Comparison of ENCODE assay signal across 31 cellular contexts in genomic region chr22:42132457-42132856, GRCh38. TPM values are rescaled to one million over a fixed set of nuclear protein-coding genes. Genes with fewer than 3 reads are reported as not detected.
DNase-seq lines count a peak whose midpoint lies in the region; ATAC-seq and TF ChIP-seq lines count a peak whose summit lies in the region.
"Had no signal": no experiment of that assay in that cellular context is flagged by ENCODE, and none has a peak within 500 bp of the region (broad histone marks: within the 10 kb centered on the region; RNA-seq: fewer than 3 reads in every experiment).

No MANE protein-coding gene starts in this region.

- POLR2A ChIA-PET in Caco-2 (lab: Charles Lee) = no interaction called here
- POLR2A ChIA-PET in WTC11 (lab: Charles Lee) = no interaction called here

- no peak overlapping the region for H3K4me2 ChIP-seq in GM23338
- no peak overlapping the region for H3K4me2 ChIP-seq in osteoblast (ENCODE audit: insufficient read depth, low read length)
- H3K4me2 ChIP-seq: KMS-11 had no signal

- BruUV-seq in Caco-2 (replicated peaks; lab: Mats Ljungman, UMichigan) = no TSS peak

- H2AFZ ChIP-seq in GM23338 (no peak overlapping the region), osteoblast (ENCODE audit: low read length) (no peak overlapping the region)

- no peaks in the 10 kb centered on the region for H3K79me2 ChIP-seq in GM23338 (replicated peaks; ENCODE audit: insufficient read depth)
- no peaks in the 10 kb centered on the region for H3K79me2 ChIP-seq in osteoblast (ENCODE audit: insufficient read depth, low read length)

- no peaks in the 10 kb centered on the region for H3F3A ChIP-seq in GM23338 (replicated peaks; ENCODE audit: low read depth)

- H3K27me3 Mint-ChIP-seq in Caco-2 (ENCODE audit: insufficient read depth, unreplicated experiment) = no peaks in the 10 kb centered on the region
- peaks cover 24% of the 10 kb centered on the region for H3K27me3 Mint-ChIP-seq in GM23338 (ENCODE audit: insufficient read depth, low read depth, poor library complexity)
- peaks cover 52% of the 10 kb centered on the region for H3K27me3 Mint-ChIP-seq in WTC11 (ENCODE audit: low read depth)
- H3K27me3 Mint-ChIP-seq: CD4-positive, alpha-beta T cell; effector memory CD8-positive, alpha-beta T cell had no signal

- CTCF ChIA-PET in Caco-2 (lab: Charles Lee) (interaction anchor here (0.6 to 1.2 kb wide), 2 partner anchors 42 to 86 kb away, joined by 3 read pairs; partner anchors contain the start of gene NDUFA6), WTC11 (lab: Charles Lee) (interaction anchor here (0.9 to 4.2 kb wide), 7 partner anchors 10 to 435 kb away, joined by 3 to 32 read pairs (median 5); partner anchors contain the start of gene NDUFA6)

- H3K36me3 Mint-ChIP-seq in Caco-2 (ENCODE audit: insufficient read depth, unreplicated experiment) = peaks cover 22% of the 10 kb centered on the region
- peaks cover 7% of the 10 kb centered on the region; the same call in 2 of the 3 replicates for H3K36me3 Mint-ChIP-seq in GM23338 (ENCODE audit: low read depth)
- no peaks in the 10 kb centered on the region for H3K36me3 Mint-ChIP-seq in WTC11
- H3K36me3 Mint-ChIP-seq: stimulated activated memory B cell treated with anti-CD40 and anti-IgM and Interleukin-4, amounts not matched to agents 10 μg/mL and 1 μg/mL and 100 μg/mL, for 72 hours had no signal

- H4K20me1 ChIP-seq in GM23338 (replicated peaks; ENCODE audit: insufficient read depth) (no peaks in the 10 kb centered on the region), osteoblast (ENCODE audit: insufficient read depth, low read length) (no peaks in the 10 kb centered on the region)

- DNase-seq in Caco-2 (no peak), GM23338 (ENCODE audit: low spot score) (peak; percentile 33), WTC11 (ENCODE audit: low spot score) (no peak), osteoblast (ENCODE audit: insufficient read length, low spot score, missing footprints) (peak; percentile 90), nucleus accumbens (lab: John Stamatoyannopoulos, UW) (no peak)
- DNase-seq: activated CD4-positive, CD25-positive, alpha-beta regulatory T cell; activated naive CD4-positive, alpha-beta T cell treated with anti-CD3 and anti-CD28 coated beads for 36 hours; amygdala; CD4-positive, alpha-beta T cell; colonic mucosa; effector memory CD8-positive, alpha-beta T cell; foreskin keratinocyte; GDM1; heart left ventricle; HFFc6; mammary epithelial cell; NCI-H1436 treated with DMSO at 0.1 percent for 48 hours; NCI-H524; nephron progenitor cell; posterior cingulate gyrus; SIG-M5; stimulated activated CD4-positive, alpha-beta T cell treated with anti-CD3 and anti-CD28 coated beads, Interleukin-4, amount 100 ng/mL, for 24 hours; SW 1271; T-helper 9 cell had no signal

- intact Hi-C loops in Caco-2 (cut with micrococcal nuclease; ENCODE audit: unreplicated experiment) = no loop called here

- H3K9me3 ChIP-seq in Caco-2 (no peaks in the 10 kb centered on the region), osteoblast (ENCODE audit: low read depth, low read length) (no peaks in the 10 kb centered on the region)
- H3K9me3 ChIP-seq: colonic mucosa, right lobe of liver had no signal

- H3K4me3 Mint-ChIP-seq in Caco-2 (ENCODE audit: unreplicated experiment) (no peak overlapping the region), GM23338 (no peak overlapping the region), WTC11 (no peak overlapping the region)
- H3K4me3 Mint-ChIP-seq: activated naive CD4-positive, alpha-beta T cell treated with anti-CD3 and anti-CD28 coated beads for 36 hours; activated T-helper 1 cell treated with anti-CD3 and anti-CD28 coated beads, Interleukin-12 subunit alpha, Interleukin-12 subunit beta, Interleukin-2, Interleukin-4 antibody, amounts not matched to agents 30 ng/mL and 10 ng/mL and 1 ng/mL, durations not matched to agents 14 hours and 24 hours and 36 hours; CD4-positive, alpha-beta T cell; effector memory CD8-positive, alpha-beta T cell; HFFc6; nephron progenitor cell; stimulated activated memory B cell treated with anti-CD40 and anti-IgM and Interleukin-4, amounts not matched to agents 10 μg/mL and 1 μg/mL and 100 μg/mL, for 72 hours had no signal

- H3K4me1 ChIP-seq in Caco-2 = no peaks in the 10 kb centered on the region
- no peaks in the 10 kb centered on the region for H3K4me1 ChIP-seq in GM23338 (ENCODE audit: insufficient read depth)
- peaks cover 4% of the 10 kb centered on the region for H3K4me1 ChIP-seq in osteoblast (ENCODE audit: insufficient read depth, low read length)
- H3K4me1 ChIP-seq: colonic mucosa, foreskin keratinocyte, heart left ventricle had no signal

- peak; percentile 12; the same call in 1 of the 3 replicates for ATAC-seq in GM23338
- ATAC-seq in WTC11 = peak; percentile 47
- ATAC-seq in esophagus mucosa = no peak
- no peak for ATAC-seq in GM19463 (IDR thresholded peaks at IDR 0.05; ENCODE audit: unreplicated experiment)
- ATAC-seq: effector memory CD8-positive, alpha-beta T cell; foreskin keratinocyte; heart left ventricle; right lobe of liver; stimulated activated memory B cell treated with anti-CD40 and anti-IgM and Interleukin-4, amounts not matched to agents 10 μg/mL and 1 μg/mL and 100 μg/mL, for 72 hours had no signal

- no peak overlapping the region for H3K27ac ChIP-seq in GM23338 (ENCODE audit: low read depth)
- H3K27ac ChIP-seq in osteoblast (ENCODE audit: low read depth, low read length) = no peak overlapping the region
- H3K27ac ChIP-seq: colonic mucosa, foreskin keratinocyte, heart left ventricle, KMS-11 had no signal

- H3K9me3 Mint-ChIP-seq in Caco-2 (ENCODE audit: unreplicated experiment) (no peaks in the 10 kb centered on the region), GM23338 (peaks cover 9% of the 10 kb centered on the region), WTC11 (peaks cover 3% of the 10 kb centered on the region)
- H3K9me3 Mint-ChIP-seq: activated naive CD4-positive, alpha-beta T cell treated with anti-CD3 and anti-CD28 coated beads for 36 hours; activated T-helper 1 cell treated with anti-CD3 and anti-CD28 coated beads, Interleukin-12 subunit alpha, Interleukin-12 subunit beta, Interleukin-2, Interleukin-4 antibody, amounts not matched to agents 30 ng/mL and 10 ng/mL and 1 ng/mL, durations not matched to agents 14 hours and 24 hours and 36 hours; CD4-positive, alpha-beta T cell; effector memory CD8-positive, alpha-beta T cell; stimulated activated memory B cell treated with anti-CD40 and anti-IgM and Interleukin-4, amounts not matched to agents 10 μg/mL and 1 μg/mL and 100 μg/mL, for 72 hours had no signal

- no peaks in the 10 kb centered on the region for H3K36me3 ChIP-seq in Caco-2 (ENCODE audit: control insufficient read depth, insufficient read depth, low read length)
- no peaks in the 10 kb centered on the region for H3K36me3 ChIP-seq in GM23338 (ENCODE audit: insufficient read depth)
- H3K36me3 ChIP-seq in osteoblast (ENCODE audit: insufficient read depth, low read length) = no peaks in the 10 kb centered on the region
- H3K36me3 ChIP-seq: colonic mucosa, heart left ventricle had no signal

- H3K9me2 ChIP-seq in GM23338 (ENCODE audit: insufficient read depth) = no peaks in the 10 kb centered on the region; the same call in 1 of the 2 replicates

- H3K4me1 Mint-ChIP-seq in Caco-2 (ENCODE audit: low read depth, unreplicated experiment) (no peaks in the 10 kb centered on the region), GM23338 (no peaks in the 10 kb centered on the region), WTC11 (no peaks in the 10 kb centered on the region)
- H3K4me1 Mint-ChIP-seq: stimulated activated memory B cell treated with anti-CD40 and anti-IgM and Interleukin-4, amounts not matched to agents 10 μg/mL and 1 μg/mL and 100 μg/mL, for 72 hours had no signal

- TF ChIP-seq CTCF in Caco-2 (IDR thresholded peaks at IDR 0.05; ENCODE audit: insufficient read depth in 1 of 2, low read depth in 1 of 2, low read length in 1 of 2, severe bottlenecking in 1 of 2, unreplicated experiment in 1 of 2) = no peak
- TF ChIP-seq CTCF in GM23338 (conservative IDR thresholded peaks at IDR 0.05; ENCODE audit: low read depth in 2 of 2) = peak; percentile 16 to 31; a peak in 2 of 4 replicates
- TF ChIP-seq CTCF in WTC11 (IDR thresholded peaks at IDR 0.05) = no peak
- no peak for TF ChIP-seq CTCF in osteoblast (IDR thresholded peaks at IDR 0.05; ENCODE audit: extremely low read depth, low read depth, low read length)

- H3K27me3 ChIP-seq in Caco-2 (replicated peaks; ENCODE audit: control insufficient read depth, insufficient read depth, low read length) (no peaks in the 10 kb centered on the region), GM23338 (ENCODE audit: insufficient read depth) (peaks cover 6% of the 10 kb centered on the region; the same call in 1 of the 2 replicates), osteoblast (ENCODE audit: insufficient read depth, low read length) (no peaks in the 10 kb centered on the region)
- H3K27me3 ChIP-seq: colonic mucosa, foreskin keratinocyte, right lobe of liver had no signal

- H3K4me3 ChIP-seq in Caco-2 (ENCODE audit: low read depth, low read length) (no peak overlapping the region), GM23338 (no peak overlapping the region), osteoblast (ENCODE audit: insufficient read depth, low read length) (no peak overlapping the region)
- H3K4me3 ChIP-seq: colonic mucosa, heart left ventricle, right lobe of liver had no signal

- H3K27ac Mint-ChIP-seq in Caco-2 (ENCODE audit: unreplicated experiment) (peak overlapping the region; percentile 66), GM23338 (no peak overlapping the region), WTC11 (no peak overlapping the region)
- H3K27ac Mint-ChIP-seq: activated naive CD4-positive, alpha-beta T cell treated with anti-CD3 and anti-CD28 coated beads for 36 hours; activated T-helper 1 cell treated with anti-CD3 and anti-CD28 coated beads, Interleukin-12 subunit alpha, Interleukin-12 subunit beta, Interleukin-2, Interleukin-4 antibody, amounts not matched to agents 30 ng/mL and 10 ng/mL and 1 ng/mL, durations not matched to agents 14 hours and 24 hours and 36 hours; CD4-positive, alpha-beta T cell; HFFc6; nephron progenitor cell; stimulated activated memory B cell treated with anti-CD40 and anti-IgM and Interleukin-4, amounts not matched to agents 10 μg/mL and 1 μg/mL and 100 μg/mL, for 72 hours had no signal

RNA-seq across cellular contexts. Expression of gene CYP2D6, which starts 1.8 kb away (rescaled TPM):
- total RNA-seq in Caco-2 (2022) = 1.7 TPM in 2 replicates
- 0.27 and 1.3 TPM in 2 replicates for total RNA-seq in GM23338 (2014; rRNA removed; shearing (Covaris generic))
- 0.56 and 1.2 TPM in 2 replicates for polyA plus RNA-seq in GM23338 (2016; fragmentation: Nextera tagmentation; extraction: Ambion mirVana)
- 1.4 to 1.7 TPM (median 1.6 TPM) in 3 replicates for total RNA-seq in WTC11 (2021)
- 0.29 and 0.36 TPM in 2 replicates for total RNA-seq in osteoblast
- total RNA-seq in esophagus mucosa = 1.1 TPM

RNA-seq across cellular contexts. Expression of gene NDUFA6, which starts 41.9 kb away (rescaled TPM):
- total RNA-seq in Caco-2 (2022) (119 and 124 TPM in 2 replicates), WTC11 (2021) (84.6 to 90.8 TPM (median 85.9 TPM) in 3 replicates), osteoblast (33.0 and 41.6 TPM in 2 replicates), esophagus mucosa (76.9 TPM)
- total RNA-seq in GM23338 (2014; rRNA removed; shearing (Covaris generic)) = 69.8 and 98.4 TPM in 2 replicates
- 428 and 433 TPM in 2 replicates for polyA plus RNA-seq in GM23338 (2016; fragmentation: Nextera tagmentation; extraction: Ambion mirVana)

RNA-seq across cellular contexts. Expression of gene SMDT1, which starts 53.0 kb away (rescaled TPM):
- total RNA-seq in Caco-2 (2022) (65.7 and 68.6 TPM in 2 replicates), WTC11 (2021) (39.9 to 50.6 TPM (median 49.6 TPM) in 3 replicates), osteoblast (4.7 and 7.7 TPM in 2 replicates), esophagus mucosa (86.4 TPM)
- 4.9 and 5.2 TPM in 2 replicates for total RNA-seq in GM23338 (2014; rRNA removed; shearing (Covaris generic))
- 95.1 and 97.9 TPM in 2 replicates for polyA plus RNA-seq in GM23338 (2016; fragmentation: Nextera tagmentation; extraction: Ambion mirVana)

RNA-seq across cellular contexts. Expression of gene PHETA2, which starts 58.4 kb away (rescaled TPM):
- total RNA-seq in Caco-2 (2022) (19.7 and 19.8 TPM in 2 replicates), WTC11 (2021) (5.7 to 7.1 TPM (median 6.3 TPM) in 3 replicates), osteoblast (23.9 and 26.2 TPM in 2 replicates), esophagus mucosa (5.5 TPM)
- 5.9 and 7.6 TPM in 2 replicates for total RNA-seq in GM23338 (2014; rRNA removed; shearing (Covaris generic))
- polyA plus RNA-seq in GM23338 (2016; fragmentation: Nextera tagmentation; extraction: Ambion mirVana) = 3.8 and 4.5 TPM in 2 replicates
- total RNA-seq: HT1080 had no signal

Comparison
In these comparisons a context has a peak if more than half of its experiments do, and no peak if none do; other contexts are left out.
1. DNase-seq: peak in GM23338 (single experiment) and osteoblast (single experiment); none in Caco-2 (0 of 2), WTC11 (single experiment) and nucleus accumbens (0 of 56).
2. CTCF ChIP-seq: peak in GM23338 (2 of 2); none in Caco-2 (0 of 2), WTC11 (single experiment) and osteoblast (single experiment).
3. ATAC-seq: peak in GM23338 (single experiment) and WTC11 (single experiment); none in esophagus mucosa (single experiment) and GM19463 (single experiment).